Comparison of ENCODE assay signal across 22 cellular contexts in the genomic region with DNA sequence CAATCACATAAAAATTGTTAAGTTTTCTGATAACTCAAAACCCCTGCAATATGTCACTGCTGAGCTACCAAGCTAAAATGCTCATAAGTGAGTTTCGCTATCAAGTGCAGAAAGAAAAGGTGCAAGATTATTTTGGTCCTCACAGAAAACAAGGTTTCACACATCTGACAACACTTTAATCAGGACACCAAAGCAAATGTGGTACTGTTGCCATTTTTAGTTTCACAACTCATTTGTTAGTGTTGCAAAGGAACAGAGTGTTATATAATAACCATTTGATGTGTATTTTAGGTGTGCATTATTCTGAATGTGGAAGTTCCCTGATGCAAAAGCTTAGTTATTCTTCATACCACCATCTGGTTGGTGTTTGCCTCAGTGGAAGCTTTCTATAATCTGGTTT.
DNase-seq lines count a peak whose midpoint lies in the region; ATAC-seq, FAIRE-seq and TF ChIP-seq lines count a peak whose summit lies in the region.
"Had no signal": no experiment of that assay in that cellular context is flagged by ENCODE, and none has a peak within 500 bp of the region (broad histone marks: within the 10 kb centered on the region; RNA-seq: fewer than 3 reads in every experiment).

No MANE protein-coding gene starts in this region.

- no peak for TF ChIP-seq POLR2A in GM12878 (IDR thresholded peaks at IDR 0.05; ENCODE audit: low read depth, low read length)

- no peak overlapping the region for H3K9ac ChIP-seq in GM12878 (ENCODE audit: control insufficient read depth, insufficient read depth, low read length)
- H3K9ac ChIP-seq: BLaER1 had no signal

- RAD21 ChIA-PET in GM12878 (lab: Charles Lee; ENCODE audit: unreplicated experiment), result no interaction called here

- H2AFZ ChIP-seq in GM12878 (ENCODE audit: control insufficient read depth, low read depth, low read length), result no peak overlapping the region

- H3K4me3 ChIP-seq in GM12878 (no peak overlapping the region), right atrium auricular region (no peak overlapping the region)
- H3K4me3 ChIP-seq: A549, BLaER1, HAP-1 had no signal

- no peaks in the 10 kb centered on the region for H3K36me3 ChIP-seq in GM12878 (ENCODE audit: control insufficient read depth in 2 of 2, insufficient read depth in 2 of 2, low read length in 1 of 2)
- no peaks in the 10 kb centered on the region for H3K36me3 ChIP-seq in right atrium auricular region
- H3K36me3 ChIP-seq: BLaER1, HAP-1 had no signal

- no peak for DNase-seq in D721Med (ENCODE audit: insufficient read length, low spot score)
- no peak for DNase-seq in GM12878 (ENCODE audit: low read depth, low spot score)
- DNase-seq in middle frontal gyrus (ENCODE audit: extremely low spot score, low spot score), result peak; percentile 22
- no peak for DNase-seq in SK-N-DZ (ENCODE audit: low spot score)
- DNase-seq in NCI-H2107 treated with DMSO at 0.1 percent for 48 hours (lab: John Stamatoyannopoulos, UW; ENCODE audit: unreplicated experiment), result no peak
- no peak for DNase-seq in right atrium auricular region (ENCODE audit: low spot score)
- DNase-seq: 8988T; ACHN; Caco-2; CD4-positive, CD25-positive, alpha-beta regulatory T cell; CD8-positive, alpha-beta T cell; DMS53; DMS79 treated with DMSO at 0.1 percent for 48 hours; GF-D8; GOT3; HFFc6 had no signal

- CTCF ChIA-PET in GM12878 (lab: Yijun Ruan, JAX), result interaction anchor here (1.6 kb wide), 1 partner anchor 803 kb away, joined by 5 read pairs; no protein-coding TSS in a partner anchor

- ATAC-seq in GM12878, result no peak
- ATAC-seq: A549; CD8-positive, alpha-beta T cell had no signal

- no peak for TF ChIP-seq EP300 in GM12878 (IDR thresholded peaks at IDR 0.05; ENCODE audit: borderline replicate concordance in 1 of 2, control insufficient read depth in 1 of 2, low read depth in 2 of 2, low read length in 2 of 2)

- no TSS peak for BruUV-seq in GM12878 (replicated peaks; lab: Mats Ljungman, UMichigan)

- FAIRE-seq in D721Med (lab: Jason Lieb, UNC) (peak; percentile 53), GM12878 (lab: Jason Lieb, UNC) (no peak)
- FAIRE-seq: A549, GM12892, H54 had no signal

- H3K79me2 ChIP-seq in GM12878 (ENCODE audit: control insufficient read depth, insufficient read depth, low read length), result no peaks in the 10 kb centered on the region

- H3K9me3 ChIP-seq in GM12878 (replicated peaks; ENCODE audit: control insufficient read depth, insufficient read depth, low read length), result no peaks in the 10 kb centered on the region
- no peaks in the 10 kb centered on the region for H3K9me3 ChIP-seq in right atrium auricular region
- H3K9me3 ChIP-seq: A549, Caco-2, HAP-1 had no signal

- H3K27ac ChIP-seq in GM12878 (ENCODE audit: control insufficient read depth, insufficient read depth) (no peak overlapping the region), right atrium auricular region (no peak overlapping the region)
- H3K27ac ChIP-seq: A549, BLaER1, C4-2B had no signal

- SMC1A ChIA-PET in GM12878 (lab: Charles Lee; ENCODE audit: uncharacterized antibody, unreplicated experiment), result no interaction called here

- H4K20me1 ChIP-seq in GM12878 (ENCODE audit: control insufficient read depth, insufficient read depth), result no peaks in the 10 kb centered on the region
- H4K20me1 ChIP-seq: BLaER1 had no signal

- no peak for TF ChIP-seq CTCF in D721Med (IDR thresholded peaks at IDR 0.05; ENCODE audit: insufficient read depth, missing control alignments)
- no peak for TF ChIP-seq CTCF in GM12878 (IDR thresholded peaks at IDR 0.05 in 2 of 3, conservative IDR thresholded peaks at IDR 0.05 in 1 of 3; ENCODE audit: control insufficient read depth in 2 of 3, extremely low read depth in 1 of 3, insufficient read depth in 1 of 3, low read depth in 3 of 3, low read length in 3 of 3)
- no peak for TF ChIP-seq CTCF in right atrium auricular region (IDR thresholded peaks at IDR 0.05)

- 0% methylated on average over 1 of the region's 1 CpG for WGBS in GM12878 (ENCODE audit: insufficient coverage, insufficient replicate concordance, low lambda C conversion rate, missing lambda C conversion rate)

- TF ChIP-seq RAD21 in GM12878 (IDR thresholded peaks at IDR 0.05; ENCODE audit: insufficient read depth, low read depth, low read length), result no peak

- POLR2A ChIA-PET in GM12878 (lab: Charles Lee), result no interaction called here

- in situ Hi-C loops in GM12878 (cut with MboI), result no loop called here

- intact Hi-C loops in GM12878 (cut with micrococcal nuclease; ENCODE audit: unreplicated experiment), result no loop called here

- H3K4me1 ChIP-seq in GM12878 (ENCODE audit: control insufficient read depth, insufficient read depth, low read length) (no peaks in the 10 kb centered on the region), right atrium auricular region (no peaks in the 10 kb centered on the region)
- H3K4me1 ChIP-seq: A549, BLaER1, Caco-2, HAP-1 had no signal

- H3K4me2 ChIP-seq in GM12878 (ENCODE audit: control insufficient read depth, insufficient read depth), result no peak overlapping the region
- H3K4me2 ChIP-seq: A549, BLaER1 had no signal

- H3K27me3 ChIP-seq in GM12878 (replicated peaks in 1 of 2; ENCODE audit: control insufficient read depth in 2 of 2, insufficient read depth in 2 of 2, low read length in 1 of 2), result no peaks in the 10 kb centered on the region
- no peaks in the 10 kb centered on the region for H3K27me3 ChIP-seq in right atrium auricular region
- H3K27me3 ChIP-seq: BLaER1 had no signal

TF ChIP-seq in GM12878, 131 proteins besides CTCF, POLR2A, EP300 and RAD21:
- TF ChIP-seq MEF2B (IDR thresholded peaks at IDR 0.05; ENCODE audit: partially characterized antibody, poor library complexity, severe bottlenecking) (peak; percentile 64), YY1 (IDR thresholded peaks at IDR 0.05; ENCODE audit: low read depth, low read length) (no peak), MTA2 (IDR thresholded peaks at IDR 0.05; ENCODE audit: low read depth) (peak; percentile 38; the same call in 1 of the 2 replicates)
